In genomic region chr17:42240201-42240600, GRCh38 we compare ENCODE assay signal across 22 cellular contexts. TPM values are rescaled to one million over a fixed set of nuclear protein-coding genes. Genes with fewer than 3 reads are reported as not detected.
DNase-seq lines count a peak whose midpoint lies in the region; ATAC-seq, FAIRE-seq and TF ChIP-seq lines count a peak whose summit lies in the region.
"Had no signal": no experiment of that assay in that cellular context is flagged by ENCODE, and none has a peak within 500 bp of the region (broad histone marks: within the 10 kb centered on the region; RNA-seq: fewer than 3 reads in every experiment).

No MANE protein-coding gene starts in this region.

- H3K9me3 ChIP-seq in A549, result no peaks in the 10 kb centered on the region
- H3K9me3 ChIP-seq in CD4-positive, alpha-beta memory T cell (ENCODE audit: control insufficient read depth in 1 of 2, low read length in 2 of 2), result no peaks in the 10 kb centered on the region
- no peaks in the 10 kb centered on the region for H3K9me3 ChIP-seq in adrenal gland (replicated peaks in 1 of 3)
- H3K9me3 ChIP-seq: BLaER1 treated with 17β-estradiol and CSF1 and Interleukin-3, amounts not matched to agents 10 nM and 100 nM; HAP-1 had no signal

- no peak for TF ChIP-seq POLR2A in A549 (IDR thresholded peaks at IDR 0.05; ENCODE audit: low read length)
- TF ChIP-seq POLR2A in adrenal gland (IDR thresholded peaks at IDR 0.05), result no peak

- intact Hi-C loops in CD4-positive, alpha-beta memory T cell (cut with micrococcal nuclease), result no loop called here
- intact Hi-C loops in adrenal gland (cut with DNase I), result no loop called here

- no peak for TF ChIP-seq RAD21 in A549 (conservative IDR thresholded peaks at IDR 0.05 in 1 of 2, IDR thresholded peaks at IDR 0.05 in 1 of 2)

- TF ChIP-seq CTCF in A549 (IDR thresholded peaks at IDR 0.05), result no peak
- TF ChIP-seq CTCF in adrenal gland (IDR thresholded peaks at IDR 0.05), result no peak
- no peak for TF ChIP-seq CTCF in fibroblast of pulmonary artery (IDR thresholded peaks at IDR 0.05; ENCODE audit: low read length, missing control alignments)

- peaks cover 36 to 65% (median 50%) of the 10 kb centered on the region in 4 donors for H3K4me1 Mint-ChIP-seq in CD4-positive, alpha-beta memory T cell

- no peaks in the 10 kb centered on the region for H3K9me3 Mint-ChIP-seq in CD4-positive, alpha-beta memory T cell

- no peak for TF ChIP-seq EP300 in A549 (IDR thresholded peaks at IDR 0.05)

- no peak for ATAC-seq in A549
- no peak for ATAC-seq in HG03108 (IDR thresholded peaks at IDR 0.05; ENCODE audit: unreplicated experiment)
- ATAC-seq: GM12878 had no signal

- no peaks in the 10 kb centered on the region for H3K27me3 ChIP-seq in CD4-positive, alpha-beta memory T cell (ENCODE audit: insufficient read depth, low read length)
- no peaks in the 10 kb centered on the region for H3K27me3 ChIP-seq in adrenal gland
- H3K27me3 ChIP-seq: BLaER1 treated with 17β-estradiol and CSF1 and Interleukin-3, amounts not matched to agents 10 nM and 100 nM had no signal

- CTCF ChIA-PET in A549 (lab: Yijun Ruan, JAX), result interaction anchor here (0.6 to 2.6 kb wide), 6 partner anchors 11 to 642 kb away, joined by 3 to 11 read pairs (median 3); partner anchors contain the start of gene KCNH4
- CTCF ChIA-PET in CD4-positive, alpha-beta memory T cell (lab: Charles Lee; ENCODE audit: partially characterized antibody), result interaction anchor here (2.4 kb wide), 1 partner anchor 18 kb away, joined by 10 read pairs; no protein-coding TSS in a partner anchor

- POLR2A ChIA-PET in A549 (lab: Yijun Ruan, JAX), result no interaction called here
- POLR2A ChIA-PET in CD4-positive, alpha-beta memory T cell (lab: Charles Lee; ENCODE audit: partially characterized antibody), result interaction anchor here (1.7 kb wide), 1 partner anchor 9 kb away, joined by 7 read pairs; no protein-coding TSS in a partner anchor

- peak; percentile 23 for FAIRE-seq in A549 (lab: Jason Lieb, UNC)
- FAIRE-seq: GM12878 had no signal

- H3K27ac ChIP-seq in A549 (no peak overlapping the region), adrenal gland (peak overlapping the region in 3 of 5 donors; percentile 20 to 52 (median 38))
- H3K27ac ChIP-seq in CD4-positive, alpha-beta memory T cell (ENCODE audit: low read depth, low read length), result no peak overlapping the region
- H3K27ac ChIP-seq: BLaER1 treated with 17β-estradiol and CSF1 and Interleukin-3, amounts not matched to agents 10 nM and 100 nM; GM23248 had no signal

- DNase-seq in A549 (ENCODE audit: low read depth in 1 of 2, low spot score in 1 of 2), result no peak
- no peak for DNase-seq in CD4-positive, alpha-beta memory T cell
- DNase-seq in adrenal gland, result no peak
- peak; percentile 36 for DNase-seq in fibroblast of pulmonary artery (ENCODE audit: low read depth)
- DNase-seq in DMS53 treated with DMSO at 0.1 percent for 48 hours (lab: John Stamatoyannopoulos, UW; ENCODE audit: unreplicated experiment), result no peak
- DNase-seq in superior temporal gyrus (ENCODE audit: extremely low spot score), result no peak
- no peak for DNase-seq in NCI-H2107 (lab: John Stamatoyannopoulos, UW)
- DNase-seq: DMS153, GF-D8, GM23248, NCI-H1092 treated with DMSO at 0.1 percent for 48 hours, NCI-H146, NCI-H2081 treated with DMSO at 0.1 percent for 48 hours, NCI-H510A treated with DMSO at 0.1 percent for 48 hours, NCI-H82, RPMI8226, SIG-M5 had no signal

- H3K4me1 ChIP-seq in A549 (peaks cover 16% of the 10 kb centered on the region), adrenal gland (replicated peaks in 1 of 2) (peaks cover 5 to 38% of the 10 kb centered on the region in 2 donors)
- peaks cover 46% of the 10 kb centered on the region for H3K4me1 ChIP-seq in CD4-positive, alpha-beta memory T cell (ENCODE audit: insufficient read depth, low read length)

- peak overlapping the region in 1 of 8 donors; percentile 1 for H3K4me3 Mint-ChIP-seq in CD4-positive, alpha-beta memory T cell

- peak overlapping the region; percentile 14 to 71 (median 53) for H3K27ac Mint-ChIP-seq in CD4-positive, alpha-beta memory T cell

- H3K4me2 ChIP-seq in A549, result no peak overlapping the region
- H3K4me2 ChIP-seq: BLaER1 treated with 17β-estradiol and CSF1 and Interleukin-3, amounts not matched to agents 10 nM and 100 nM had no signal

- 74% methylated on average over 5 of the region's 5 CpGs for WGBS in A549 (ENCODE audit: missing lambda C conversion rate)
- WGBS in adrenal gland, 4 donors, result 62 to 75% (median 67%) methylated on average over 5 of the region's 5 CpGs

- H3K36me3 ChIP-seq in CD4-positive, alpha-beta memory T cell (ENCODE audit: insufficient read depth, low read length), result no peaks in the 10 kb centered on the region
- no peaks in the 10 kb centered on the region for H3K36me3 ChIP-seq in adrenal gland (replicated peaks in 1 of 2)
- H3K36me3 ChIP-seq: HAP-1 had no signal

- peaks cover 3 to 13% of the 10 kb centered on the region in 2 donors for H3K36me3 Mint-ChIP-seq in CD4-positive, alpha-beta memory T cell

- no peaks in the 10 kb centered on the region for H3K27me3 Mint-ChIP-seq in CD4-positive, alpha-beta memory T cell

- no peak overlapping the region for H3K4me3 ChIP-seq in A549
- no peak overlapping the region for H3K4me3 ChIP-seq in CD4-positive, alpha-beta memory T cell (ENCODE audit: low read length in 2 of 2)
- H3K4me3 ChIP-seq in adrenal gland, result no peak overlapping the region
- H3K4me3 ChIP-seq in fibroblast of pulmonary artery (replicated peaks; ENCODE audit: low read depth, low read length), result no peak overlapping the region
- H3K4me3 ChIP-seq: BLaER1 treated with 17β-estradiol and CSF1 and Interleukin-3, amounts not matched to agents 10 nM and 100 nM; GM12878; GM23248; HAP-1 had no signal

TF ChIP-seq in A549, 52 proteins besides CTCF, POLR2A, EP300 and RAD21:
- TF ChIP-seq ESRRA (IDR thresholded peaks at IDR 0.05; ENCODE audit: borderline replicate concordance, low read length) (no peak), RNF2 (IDR thresholded peaks at IDR 0.05; ENCODE audit: borderline replicate concordance, low read depth) (no peak), NFE2L2 (conservative IDR thresholded peaks at IDR 0.05; ENCODE audit: low read length) (no peak)

RNA-seq across cellular contexts. Expression of gene STAT5B, which starts 36.0 kb away (rescaled TPM):
- polyA plus RNA-seq in A549 (2011; rRNA removed) (37.6 and 51.7 TPM in 2 replicates), A549 (2017; fragmentation: RNase III; extraction: RNeasy Plus Mini Kit Qiagen cat#74134 plus additional on column Dnase treatment) (29.4 to 33.1 TPM (median 31.2 TPM) in 3 replicates), adrenal gland (10 to 100 TPM; 44.7 to 70.6 (median 58.1) TPM)
- polyA plus RNA-seq in A549 (2012; cell fraction: cytosol; rRNA removed), result 24.8 and 30.3 TPM in 2 replicates
- polyA plus RNA-seq in A549 (2012; cell fraction: nucleus; rRNA removed), result 66.8 and 69.5 TPM in 2 replicates
- 41.5 and 41.7 TPM in 2 replicates for polyA minus RNA-seq in A549 (2011; rRNA and poly(A)+ RNA removed)
- total RNA-seq in CD4-positive, alpha-beta memory T cell, result 100 to 1,000 TPM; 244 to 261 TPM
- 100 to 1,000 TPM in 1 of 2 donors, 10 to 100 TPM in 1; 91.3 to 146 TPM for polyA plus RNA-seq in CD4-positive, alpha-beta memory T cell
- total RNA-seq in adrenal gland, result 100 to 1,000 TPM in 6 of 8 donors, 10 to 100 TPM in 2; 79.0 to 128 (median 114) TPM

RNA-seq across cellular contexts. Expression of gene GHDC, which starts 45.9 kb away (rescaled TPM):
- polyA plus RNA-seq in A549 (2011; rRNA removed), result 12.3 and 14.2 TPM in 2 replicates
- polyA plus RNA-seq in A549 (2012; cell fraction: cytosol; rRNA removed), result 10.2 and 15.0 TPM in 2 replicates
- polyA plus RNA-seq in A549 (2012; cell fraction: nucleus; rRNA removed), result 32.5 and 54.6 TPM in 2 replicates
- 19.4 to 25.7 TPM (median 23.4 TPM) in 3 replicates for polyA plus RNA-seq in A549 (2017; fragmentation: RNase III; extraction: RNeasy Plus Mini Kit Qiagen cat#74134 plus additional on column Dnase treatment)
- 13.2 and 13.7 TPM in 2 replicates for polyA minus RNA-seq in A549 (2011; rRNA and poly(A)+ RNA removed)
- total RNA-seq in CD4-positive, alpha-beta memory T cell, result 10 to 100 TPM; 23.9 to 25.3 TPM
- 10 to 100 TPM; 12.9 to 17.9 TPM for polyA plus RNA-seq in CD4-positive, alpha-beta memory T cell
- 100 to 1,000 TPM in 1 of 8 donors, 10 to 100 TPM in 7; 36.4 to 344 (median 73.6) TPM for total RNA-seq in adrenal gland
- 10 to 100 TPM; 10.5 to 33.9 (median 30.4) TPM for polyA plus RNA-seq in adrenal gland

RNA-seq across cellular contexts. Expression of gene STAT5A, which starts 48.1 kb away (rescaled TPM):
- 2.2 and 3.1 TPM in 2 replicates for polyA plus RNA-seq in A549 (2011; rRNA removed)
- polyA plus RNA-seq in A549 (2012; cell fraction: cytosol; rRNA removed), result 2.6 and 3.3 TPM in 2 replicates
- 5.6 and 7.9 TPM in 2 replicates for polyA plus RNA-seq in A549 (2012; cell fraction: nucleus; rRNA removed)
- polyA plus RNA-seq in A549 (2017; fragmentation: RNase III; extraction: RNeasy Plus Mini Kit Qiagen cat#74134 plus additional on column Dnase treatment), result 3.9 to 4.4 TPM (median 4.0 TPM) in 3 replicates
- polyA minus RNA-seq in A549 (2011; rRNA and poly(A)+ RNA removed), result 2.9 and 4.3 TPM in 2 replicates
- 100 to 1,000 TPM; 130 to 133 TPM for total RNA-seq in CD4-positive, alpha-beta memory T cell
- polyA plus RNA-seq in CD4-positive, alpha-beta memory T cell, result 10 to 100 TPM; 66.7 to 94.6 TPM
- 100 to 1,000 TPM in 4 of 8 donors, 10 to 100 TPM in 4; 39.9 to 169 (median 102) TPM for total RNA-seq in adrenal gland
- 10 to 100 TPM; 22.6 to 51.4 (median 39.2) TPM for polyA plus RNA-seq in adrenal gland

RNA-seq across cellular contexts. Expression of gene HCRT, which starts 54.9 kb away (rescaled TPM):
- polyA plus RNA-seq in A549 (2011; rRNA removed) (not detected in 2 replicates), A549 (2017; fragmentation: RNase III; extraction: RNeasy Plus Mini Kit Qiagen cat#74134 plus additional on column Dnase treatment) (0.18 TPM in 1 of 3 replicates, not detected in the others), adrenal gland (not detected)
- not detected in 2 replicates for polyA plus RNA-seq in A549 (2012; cell fraction: cytosol; rRNA removed)
- polyA plus RNA-seq in A549 (2012; cell fraction: nucleus; rRNA removed), result not detected in 2 replicates
- polyA minus RNA-seq in A549 (2011; rRNA and poly(A)+ RNA removed), result not detected in 2 replicates
- not detected for total RNA-seq in CD4-positive, alpha-beta memory T cell
- not detected for polyA plus RNA-seq in CD4-positive, alpha-beta memory T cell
- not detected for total RNA-seq in adrenal gland
- total RNA-seq: A673, GM23248 had no signal
- polyA plus RNA-seq: GM12878, GM23248 had no signal

RNA-seq across cellular contexts. Expression of gene KCNH4, which starts 59.3 kb away (rescaled TPM):
- polyA plus RNA-seq in A549 (2011; rRNA removed) (0.24 and 0.25 TPM in 2 replicates), A549 (2017; fragmentation: RNase III; extraction: RNeasy Plus Mini Kit Qiagen cat#74134 plus additional on column Dnase treatment) (0.37 to 0.40 TPM (median 0.39 TPM) in 3 replicates), adrenal gland (1 to 10 TPM in 1 of 3 donors, under 1 TPM in 2; 0.13 to 1.0 (median 0.26) TPM)
- 0.65 and 0.91 TPM in 2 replicates for polyA plus RNA-seq in A549 (2012; cell fraction: cytosol; rRNA removed)
- polyA plus RNA-seq in A549 (2012; cell fraction: nucleus; rRNA removed), result 2.0 TPM in 2 replicates
- polyA minus RNA-seq in A549 (2011; rRNA and poly(A)+ RNA removed), result 0.68 and 0.74 TPM in 2 replicates
- total RNA-seq in CD4-positive, alpha-beta memory T cell, result under 1 TPM; 0.09 to 0.11 TPM
- not detected for polyA plus RNA-seq in CD4-positive, alpha-beta memory T cell
- under 1 TPM in 6 of 8 donors, not detected in 2; 0.14 to 0.41 (median 0.19) TPM for total RNA-seq in adrenal gland
- total RNA-seq: GM23248 had no signal
- polyA plus RNA-seq: GM23248 had no signal

Comparison
In these comparisons a context has a peak if more than half of its experiments do, and no peak if none do; other contexts are left out.
1. H3K27ac ChIP-seq: peak in adrenal gland (3 of 5); none in A549 (0 of 2) and CD4-positive, alpha-beta memory T cell (single experiment).